11 cellular contexts compared by ENCODE assay signal in the genomic region with DNA sequence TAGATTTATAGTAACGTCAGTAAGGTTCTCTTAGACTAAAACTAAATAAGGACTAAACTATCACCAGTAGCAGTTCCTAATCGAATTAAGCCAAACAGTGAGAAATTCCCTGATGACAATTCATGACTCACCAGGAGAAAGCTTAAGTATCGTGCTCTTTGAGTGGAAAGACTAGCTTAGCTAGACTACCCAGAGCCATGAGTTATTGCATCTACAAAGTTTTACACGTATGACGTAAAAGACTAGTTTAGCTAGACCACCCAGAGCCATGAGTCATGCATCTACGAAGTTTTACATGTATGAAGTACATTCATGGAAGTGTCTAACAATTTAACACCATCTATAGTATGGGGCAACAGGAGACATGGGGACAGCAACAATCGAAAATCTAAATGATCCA. TPM values are rescaled to one million over a fixed set of nuclear protein-coding genes. Genes with fewer than 3 reads are reported as not detected.
DNase-seq lines count a peak whose midpoint lies in the region; ATAC-seq and TF ChIP-seq lines count a peak whose summit lies in the region.
"Had no signal": no experiment of that assay in that cellular context is flagged by ENCODE, and none has a peak within 500 bp of the region (broad histone marks: within the 10 kb centered on the region; RNA-seq: fewer than 3 reads in every experiment).

No MANE protein-coding gene starts in this region.

- no peaks in the 10 kb centered on the region for H3K9me3 ChIP-seq in SJSA1 (replicated peaks)
- H3K9me3 ChIP-seq: right atrium auricular region had no signal

- TF ChIP-seq CTCF in fibroblast of mammary gland (conservative IDR thresholded peaks at IDR 0.05; ENCODE audit: control insufficient read depth, insufficient read depth, low read depth, low read length) = no peak

- DNase-seq in HCEC 1CT (peak; percentile 96), SJSA1 (ENCODE audit: low read depth in 1 of 2, low spot score in 2 of 2) (peak; percentile 73 to 84), fibroblast of mammary gland (ENCODE audit: low read depth) (peak; percentile 99), hypothalamus (lab: John Stamatoyannopoulos, UW) (no peak)
- DNase-seq: adrenal gland, immature natural killer cell, NCI-H526 had no signal

- H3K4me3 ChIP-seq in SJSA1 (no peak overlapping the region), fibroblast of mammary gland (ENCODE audit: control insufficient read depth, low read depth, low read length) (no peak overlapping the region), skin epidermis (no peak overlapping the region)
- H3K4me3 ChIP-seq: adrenal gland, right atrium auricular region had no signal

- H3K36me3 ChIP-seq in SJSA1 = peaks cover 4% of the 10 kb centered on the region; the same call in 1 of the 2 replicates
- H3K36me3 ChIP-seq: adrenal gland, right atrium auricular region had no signal

- H3K4me1 ChIP-seq in SJSA1 (replicated peaks) = peaks cover 56% of the 10 kb centered on the region

- no peak for ATAC-seq in GM21390 (IDR thresholded peaks at IDR 0.05; ENCODE audit: unreplicated experiment)
- ATAC-seq in HG02870 (IDR thresholded peaks at IDR 0.05; ENCODE audit: unreplicated experiment) = no peak

- peak overlapping the region; percentile 64 for H3K27ac ChIP-seq in SJSA1
- peak overlapping the region in 12 of 21 experiments; percentile 0 to 62 (median 38) for H3K27ac ChIP-seq in skin epidermis
- H3K27ac ChIP-seq: adrenal gland, right atrium auricular region had no signal

- H3K27me3 ChIP-seq in SJSA1 (replicated peaks) = no peaks in the 10 kb centered on the region
- H3K27me3 ChIP-seq: adrenal gland, right atrium auricular region had no signal

RNA-seq across cellular contexts. Expression of gene UBE2G1, which starts 36.6 kb away (rescaled TPM):
- 39.8 and 50.6 TPM in 2 replicates for total RNA-seq in SJSA1 (2014; rRNA removed; shearing (Covaris generic))

Comparison
In these comparisons a context has a peak if more than half of its experiments do, and no peak if none do; other contexts are left out.
1. DNase-seq: peak in HCEC 1CT (single experiment), SJSA1 (2 of 2) and fibroblast of mammary gland (single experiment); none in hypothalamus (0 of 51).